8 cellular contexts compared by ENCODE assay signal in the genomic region with DNA sequence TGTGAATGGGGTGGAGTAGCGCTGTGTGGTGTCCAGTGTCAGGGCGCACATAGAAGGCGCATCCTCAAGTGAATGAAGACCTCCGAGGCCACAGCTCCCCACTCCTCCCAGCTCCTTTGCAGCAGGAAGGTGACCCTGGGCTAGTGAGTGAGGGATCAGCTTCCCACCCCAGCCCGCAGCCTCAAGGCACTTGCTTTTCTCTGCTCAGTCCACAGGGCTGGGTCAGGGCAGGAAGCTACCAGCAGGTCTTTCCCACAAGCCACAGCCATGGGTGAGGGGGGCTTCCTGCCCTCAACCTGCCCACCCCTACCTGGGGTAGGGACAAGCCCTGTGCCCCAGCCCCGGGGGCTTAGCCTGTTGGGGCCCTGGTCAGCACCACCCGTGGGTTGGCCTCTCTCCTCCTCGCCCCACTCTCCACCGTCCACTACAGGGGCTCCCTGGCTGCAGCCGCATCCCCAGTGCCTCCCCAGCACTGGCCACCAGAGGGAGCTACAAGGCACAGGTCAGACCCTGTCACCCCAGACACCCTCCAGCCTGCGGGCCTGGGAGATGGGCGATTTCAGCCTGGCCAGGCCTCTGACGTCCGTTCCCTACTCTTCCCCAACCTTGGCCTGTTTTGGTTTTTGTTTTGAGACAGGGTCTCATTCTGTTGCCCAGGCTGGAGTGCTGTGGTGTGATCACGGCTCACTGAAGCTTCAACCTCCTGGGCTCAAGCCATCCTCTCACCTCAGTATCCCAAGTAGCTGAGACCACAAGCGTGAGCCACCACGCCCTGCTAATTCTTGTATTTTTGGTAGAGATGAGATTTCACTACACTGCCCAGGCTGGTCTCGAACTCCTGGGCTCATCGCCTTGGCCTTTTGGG. TPM values are rescaled to one million over a fixed set of nuclear protein-coding genes. Genes with fewer than 3 reads are reported as not detected.
DNase-seq lines count a peak whose midpoint lies in the region; ATAC-seq and TF ChIP-seq lines count a peak whose summit lies in the region.

No MANE protein-coding gene starts in this region.

- no peaks in the 10 kb centered on the region for H3K9me3 Mint-ChIP-seq in Calu3 (ENCODE audit: low read depth, unreplicated experiment)
- H3K9me3 Mint-ChIP-seq in nephron: no peaks in the 10 kb centered on the region
- no peaks in the 10 kb centered on the region for H3K9me3 Mint-ChIP-seq in stimulated activated naive CD8-positive, alpha-beta T cell treated with anti-CD3 and anti-CD28 coated beads, Interleukin-15, Interleukin-2, amounts not matched to agents 100 ng/mL and 50 ng/mL, for 24 hours

- ATAC-seq in HG02840 (IDR thresholded peaks at IDR 0.05; ENCODE audit: low FRiP score, unreplicated experiment): no peak

- H2AFZ ChIP-seq in OCI-LY7 (ENCODE audit: low read length): no peak overlapping the region

- no peaks in the 10 kb centered on the region for H3K27me3 Mint-ChIP-seq in Calu3 (ENCODE audit: unreplicated experiment)
- H3K27me3 Mint-ChIP-seq in nephron (ENCODE audit: low read depth): peaks cover 3% of the 10 kb centered on the region
- no peaks in the 10 kb centered on the region for H3K27me3 Mint-ChIP-seq in stimulated activated naive CD8-positive, alpha-beta T cell treated with anti-CD3 and anti-CD28 coated beads, Interleukin-15, Interleukin-2, amounts not matched to agents 100 ng/mL and 50 ng/mL, for 24 hours

- BruUV-seq in Calu3 (replicated peaks; lab: Mats Ljungman, UMichigan) (no TSS peak), OCI-LY7 (replicated peaks; lab: Mats Ljungman, UMichigan) (no TSS peak)

- H3K9me3 ChIP-seq in HAP-1 (no peaks in the 10 kb centered on the region), OCI-LY7 (ENCODE audit: low read length) (no peaks in the 10 kb centered on the region)

- H3K4me1 Mint-ChIP-seq in Calu3 (ENCODE audit: low read depth, unreplicated experiment) (peaks cover under 1% of the 10 kb centered on the region), nephron (no peaks in the 10 kb centered on the region)
- H3K4me1 Mint-ChIP-seq in stimulated activated naive CD8-positive, alpha-beta T cell treated with anti-CD3 and anti-CD28 coated beads, Interleukin-15, Interleukin-2, amounts not matched to agents 100 ng/mL and 50 ng/mL, for 24 hours (ENCODE audit: low read depth): peaks cover 49% of the 10 kb centered on the region

- no peaks in the 10 kb centered on the region for H4K20me1 ChIP-seq in OCI-LY7 (ENCODE audit: insufficient read depth, low read length)

- DNase-seq in Calu3: peak; percentile 79
- peak; percentile 63 to 92 for DNase-seq in HAP-1 (ENCODE audit: low spot score in 2 of 2)
- DNase-seq in OCI-LY7 (ENCODE audit: low spot score): peak; percentile 78
- DNase-seq in activated T-cell treated with anti-CD3 and anti-CD28 coated beads, Interleukin-2, amount 50 U/mL, for 48 hours: peak; percentile 90
- peak; percentile 51 for DNase-seq in fibroblast of mammary gland (ENCODE audit: low read depth)

- H3K4me1 ChIP-seq in HAP-1 (peaks cover 8% of the 10 kb centered on the region), OCI-LY7 (ENCODE audit: insufficient read depth, low read length, poor library complexity, severe bottlenecking) (peaks cover 45% of the 10 kb centered on the region)

- CTCF ChIA-PET in Calu3 (lab: Charles Lee): interaction anchor here (0.5 to 2.1 kb wide), 13 partner anchors 12 to 239 kb away, joined by 3 to 20 read pairs (median 3); partner anchors contain the start of genes AJM1, FBXW5, NPDC1 and TMEM141
- CTCF ChIA-PET in OCI-LY7 (lab: Charles Lee; ENCODE audit: unreplicated experiment): interaction anchor here (0.6 to 2.2 kb wide), 11 partner anchors 10 to 239 kb away, joined by 3 to 6 read pairs (median 3); partner anchors contain the start of genes CCDC183 and TMEM141

- TF ChIP-seq CTCF in Calu3 (IDR thresholded peaks at IDR 0.05; ENCODE audit: unreplicated experiment) (no peak), OCI-LY7 (conservative IDR thresholded peaks at IDR 0.05; ENCODE audit: low read length) (peak; percentile 83), fibroblast of mammary gland (conservative IDR thresholded peaks at IDR 0.05; ENCODE audit: control insufficient read depth, insufficient read depth, low read depth, low read length) (peak; percentile 84), nephron (IDR thresholded peaks at IDR 0.05; ENCODE audit: unreplicated experiment in 3 of 3) (peak; percentile 77 to 85 (median 84))

- intact Hi-C loops in Calu3 (cut with micrococcal nuclease; ENCODE audit: unreplicated experiment) (no loop called here), OCI-LY7 (cut with micrococcal nuclease; ENCODE audit: unreplicated experiment) (loop anchor here (2.0 kb wide), 2 partner anchors 142 to 238 kb away; partner anchors contain the start of genes TMEM141 and TRAF2)

- in situ Hi-C loops in HAP-1 (cut with MboI; ENCODE audit: low sequenced_read_pairs): no loop called here

- H3K36me3 Mint-ChIP-seq in Calu3 (ENCODE audit: insufficient read depth, unreplicated experiment) (peaks cover 18% of the 10 kb centered on the region), nephron (ENCODE audit: low read depth) (no peaks in the 10 kb centered on the region)
- no peaks in the 10 kb centered on the region for H3K36me3 Mint-ChIP-seq in stimulated activated naive CD8-positive, alpha-beta T cell treated with anti-CD3 and anti-CD28 coated beads, Interleukin-15, Interleukin-2, amounts not matched to agents 100 ng/mL and 50 ng/mL, for 24 hours (ENCODE audit: low read depth)

- no peaks in the 10 kb centered on the region for H3K27me3 ChIP-seq in HAP-1 (ENCODE audit: low read depth)

- H3K27ac Mint-ChIP-seq in Calu3 (ENCODE audit: unreplicated experiment) (no peak overlapping the region), nephron (no peak overlapping the region)
- peak overlapping the region; percentile 55 for H3K27ac Mint-ChIP-seq in stimulated activated naive CD8-positive, alpha-beta T cell treated with anti-CD3 and anti-CD28 coated beads, Interleukin-15, Interleukin-2, amounts not matched to agents 100 ng/mL and 50 ng/mL, for 24 hours

- POLR2A ChIA-PET in OCI-LY7 (lab: Charles Lee): interaction anchor here (1.7 to 2.1 kb wide), 2 partner anchors 29 to 40 kb away, joined by 4 read pairs; no protein-coding TSS in a partner anchor

- H3K4me3 ChIP-seq in HAP-1 (peak overlapping the region; percentile 48), OCI-LY7 (ENCODE audit: low read depth, low read length, poor library complexity, severe bottlenecking) (peak overlapping the region; percentile 65), fibroblast of mammary gland (ENCODE audit: control insufficient read depth, low read depth, low read length) (no peak overlapping the region)

- no peaks in the 10 kb centered on the region for H3K36me3 ChIP-seq in HAP-1 (replicated peaks)
- no peaks in the 10 kb centered on the region for H3K36me3 ChIP-seq in OCI-LY7 (ENCODE audit: insufficient read depth, low read length)

- H3K4me2 ChIP-seq in OCI-LY7 (ENCODE audit: low read length): peak overlapping the region; percentile 84

- H3K4me3 Mint-ChIP-seq in Calu3 (ENCODE audit: low read depth, unreplicated experiment) (peak overlapping the region; percentile 63), nephron (peak overlapping the region; percentile 74 to 82 (median 78))
- H3K4me3 Mint-ChIP-seq in stimulated activated naive CD8-positive, alpha-beta T cell treated with anti-CD3 and anti-CD28 coated beads, Interleukin-15, Interleukin-2, amounts not matched to agents 100 ng/mL and 50 ng/mL, for 24 hours: peak overlapping the region; percentile 66

- H3K9me2 ChIP-seq in OCI-LY7 (ENCODE audit: insufficient read depth, low read length): no peaks in the 10 kb centered on the region

- H3K27ac ChIP-seq in OCI-LY7 (ENCODE audit: low read depth, low read length, poor library complexity, severe bottlenecking): no peak overlapping the region

- no peaks in the 10 kb centered on the region for H3K79me2 ChIP-seq in OCI-LY7 (ENCODE audit: insufficient read depth, low read depth, low read length)

RNA-seq across cellular contexts. Expression of gene ABCA2, which starts 1.3 kb away (rescaled TPM):
- total RNA-seq in Calu3 (2022): 47.6 and 50.7 TPM in 2 replicates
- total RNA-seq in OCI-LY7 (2014; rRNA removed; shearing (Covaris generic)): 2.4 and 4.1 TPM in 2 replicates
- 8.3 and 10.6 TPM in 2 replicates for total RNA-seq in OCI-LY7 (2022)

RNA-seq across cellular contexts. Expression of gene FUT7, which starts 2.6 kb away (rescaled TPM):
- total RNA-seq in Calu3 (2022) (not detected in 2 replicates), OCI-LY7 (2022) (0.21 TPM in 1 of 2 replicates, not detected in the other)
- total RNA-seq in OCI-LY7 (2014; rRNA removed; shearing (Covaris generic)): not detected in 2 replicates

RNA-seq across cellular contexts. Expression of gene NPDC1, which starts 16.7 kb away (rescaled TPM):
- total RNA-seq in Calu3 (2022): 65.2 and 78.6 TPM in 2 replicates
- total RNA-seq in OCI-LY7 (2014; rRNA removed; shearing (Covaris generic)): 0.21 and 0.32 TPM in 2 replicates
- total RNA-seq in OCI-LY7 (2022): 0.38 and 0.39 TPM in 2 replicates

RNA-seq across cellular contexts. Expression of gene ENTPD2, which starts 24.6 kb away (rescaled TPM):
- total RNA-seq in Calu3 (2022) (3.8 and 5.8 TPM in 2 replicates), OCI-LY7 (2022) (not detected in 2 replicates)
- total RNA-seq in OCI-LY7 (2014; rRNA removed; shearing (Covaris generic)): 0.16 TPM in 1 of 2 replicates, not detected in the other

RNA-seq across cellular contexts. Expression of gene CLIC3, which starts 32.9 kb away (rescaled TPM):
- total RNA-seq in Calu3 (2022): 0.35 and 0.91 TPM in 2 replicates
- not detected in 2 replicates for total RNA-seq in OCI-LY7 (2014; rRNA removed; shearing (Covaris generic))
- total RNA-seq in OCI-LY7 (2022): not detected in 2 replicates

Comparison
In these comparisons a context has a peak if more than half of its experiments do, and no peak if none do; other contexts are left out.
1. RNA of gene NPDC1, which starts 16.7 kb away (total RNA-seq): 65.2 to 78.6 TPM in Calu3; 0.21 to 0.39 TPM in OCI-LY7; every median in the first group is over 10 times any median in the second.
2. Peak in every context shown above with its lines, with median percentiles within 50 percentile points of each other: DNase-seq and H3K4me3 Mint-ChIP-seq.